In genomic region chr5:172769324-172769597, GRCh38 we compare ENCODE assay signal across 10 cellular contexts. TPM values are rescaled to one million over a fixed set of nuclear protein-coding genes. Genes with fewer than 3 reads are reported as not detected.
DNase-seq lines count a peak whose midpoint lies in the region; ATAC-seq, FAIRE-seq and TF ChIP-seq lines count a peak whose summit lies in the region.
"Had no signal": no experiment of that assay in that cellular context is flagged by ENCODE, and none has a peak within 500 bp of the region (broad histone marks: within the 10 kb centered on the region; RNA-seq: fewer than 3 reads in every experiment).

No MANE protein-coding gene starts in this region.

- no peak for FAIRE-seq in RCC 7860 (lab: Jason Lieb, UNC)
- no peak for FAIRE-seq in GM19239 (lab: Jason Lieb, UNC)
- FAIRE-seq: endometrium had no signal

- peaks cover 0 to 7% (median 0%) of the 10 kb centered on the region in 4 donors for H3K9me3 ChIP-seq in esophagus muscularis mucosa

- H3K27ac Mint-ChIP-seq in osteocyte (ENCODE audit: unreplicated experiment): peak overlapping the region; percentile 99

- ATAC-seq in HG02840 (IDR thresholded peaks at IDR 0.05; ENCODE audit: low FRiP score, unreplicated experiment): no peak
- no peak for ATAC-seq in HG02759 (IDR thresholded peaks at IDR 0.05; ENCODE audit: unreplicated experiment)

- TF ChIP-seq CTCF in esophagus muscularis mucosa (IDR thresholded peaks at IDR 0.05) (no peak), osteocyte (IDR thresholded peaks at IDR 0.05) (no peak)

- H3K27me3 Mint-ChIP-seq in osteocyte (ENCODE audit: unreplicated experiment): no peaks in the 10 kb centered on the region

- TF ChIP-seq POLR2A in esophagus muscularis mucosa (IDR thresholded peaks at IDR 0.05; ENCODE audit: low read depth): no peak

- H3K4me3 Mint-ChIP-seq in osteocyte (ENCODE audit: unreplicated experiment): peak overlapping the region; percentile 93

- peaks cover 33% of the 10 kb centered on the region for H3K36me3 Mint-ChIP-seq in osteocyte (ENCODE audit: unreplicated experiment)

- WGBS in esophagus muscularis mucosa: 35% methylated on average over 2 of the region's 2 CpGs

- peak overlapping the region; percentile 88 to 98 (median 90) for H3K4me3 ChIP-seq in esophagus muscularis mucosa

- no peaks in the 10 kb centered on the region for H3K9me3 Mint-ChIP-seq in osteocyte (ENCODE audit: unreplicated experiment)

- intact Hi-C loops in esophagus muscularis mucosa (cut with DNase I): no loop called here

- H3K4me1 Mint-ChIP-seq in osteocyte (ENCODE audit: unreplicated experiment): peaks cover 71% of the 10 kb centered on the region

- peak overlapping the region; percentile 99 to 100 (median 100) for H3K27ac ChIP-seq in esophagus muscularis mucosa (replicated peaks in 1 of 4)

- TF ChIP-seq EP300 in esophagus muscularis mucosa (IDR thresholded peaks at IDR 0.05): no peak

- peaks cover 0 to 8% (median 0%) of the 10 kb centered on the region in 4 donors for H3K27me3 ChIP-seq in esophagus muscularis mucosa

- peaks cover 13 to 41% (median 33%) of the 10 kb centered on the region in 4 donors for H3K36me3 ChIP-seq in esophagus muscularis mucosa

- peak; percentile 56 for DNase-seq in CD1c-positive myeloid dendritic cell (ENCODE audit: extremely low spot score)
- DNase-seq in RCC 7860 (ENCODE audit: low spot score): peak; percentile 41
- no peak for DNase-seq in esophagus muscularis mucosa (ENCODE audit: extremely low spot score)
- DNase-seq in osteocyte (ENCODE audit: extremely low spot score, unreplicated experiment): no peak
- no peak for DNase-seq in DMS114 treated with DMSO at 0.1 percent for 48 hours (lab: John Stamatoyannopoulos, UW; ENCODE audit: unreplicated experiment)
- DNase-seq in GM19239 (ENCODE audit: insufficient read length, low spot score): no peak
- DNase-seq: NCI-H524 had no signal

- H3K4me1 ChIP-seq in esophagus muscularis mucosa: peaks cover 42 to 67% (median 58%) of the 10 kb centered on the region in 4 donors

RNA-seq across cellular contexts. Expression of gene DUSP1, which starts 1.7 kb away (rescaled TPM):
- total RNA-seq in esophagus muscularis mucosa (100 to 1,000 TPM; 455 to 718 (median 676) TPM), osteocyte (201 and 250 TPM in 2 replicates)

Comparison
In these comparisons a context has a peak if more than half of its experiments do, and no peak if none do; other contexts are left out.
1. DNase-seq: peak in CD1c-positive myeloid dendritic cell (single experiment) and RCC 7860 (single experiment); none in esophagus muscularis mucosa (single experiment), osteocyte (single experiment), DMS114 treated with DMSO at 0.1 percent for 48 hours (single experiment) and GM19239 (single experiment).